ENCODE assay signal across 8 cellular contexts in the genomic region with DNA sequence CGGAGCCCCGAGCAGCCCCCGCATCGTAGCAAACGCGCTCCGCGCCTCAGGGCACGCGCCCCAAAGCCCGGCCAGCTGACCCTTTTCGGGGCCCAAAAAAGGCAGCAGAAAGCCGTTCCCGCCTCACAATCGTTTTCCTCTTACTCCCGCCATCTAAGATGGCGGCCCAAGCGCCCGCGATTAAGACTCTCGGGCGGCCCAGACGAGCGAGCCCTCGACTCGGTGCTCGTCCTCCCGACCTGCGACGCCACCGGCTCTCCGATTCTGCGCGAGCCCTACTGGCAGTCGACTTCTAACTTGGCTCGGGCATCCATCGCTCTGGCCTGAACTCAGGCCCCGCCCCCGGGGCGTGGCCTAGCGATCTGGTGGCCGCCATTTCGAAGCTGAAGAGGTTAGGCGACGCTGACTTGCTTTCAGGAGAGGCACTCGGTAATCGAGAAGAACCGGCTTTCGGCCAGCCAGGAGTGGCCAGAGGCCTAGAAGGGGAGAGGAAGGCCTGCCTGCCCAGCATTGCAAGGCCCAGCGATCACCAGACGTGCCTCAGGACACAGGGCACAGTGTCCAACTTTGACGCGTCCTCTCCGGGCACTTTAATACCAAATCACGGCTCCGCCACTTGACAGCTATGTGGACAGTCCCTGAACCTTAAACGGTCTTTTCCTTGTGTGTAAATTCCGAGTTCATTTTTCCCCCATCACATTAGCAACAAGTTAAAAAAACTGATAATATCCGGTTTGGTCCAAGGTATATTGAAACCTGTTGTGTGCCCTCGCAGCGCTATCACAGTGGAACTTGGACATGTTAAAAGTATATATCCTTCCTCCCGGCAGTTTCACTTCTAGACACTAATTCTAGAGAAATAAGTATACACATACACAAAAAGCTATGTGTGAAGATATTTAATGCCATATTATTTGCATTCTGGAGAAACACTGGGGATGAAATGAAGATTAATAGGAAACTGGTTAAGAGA. TPM values are rescaled to one million over a fixed set of nuclear protein-coding genes. Genes with fewer than 3 reads are reported as not detected.
DNase-seq lines count a peak whose midpoint lies in the region; ATAC-seq, FAIRE-seq and TF ChIP-seq lines count a peak whose summit lies in the region.

A gene (minus strand): TSS at position 182 of the 973 bp plus-strand sequence. CDS start 45,396 bp downstream, outside the sequence.

- H3K27ac ChIP-seq in KOPT-K1 (ENCODE audit: low read depth, low read length, poor library complexity, severe bottlenecking), result peak within 1 kb of the TSS; percentile 97
- H3K27ac ChIP-seq in esophagus muscularis mucosa (replicated peaks in 1 of 4), result peak within 1 kb of the TSS; percentile 99 to 100 (median 100)

- TF ChIP-seq EP300 in esophagus muscularis mucosa (IDR thresholded peaks at IDR 0.05), result no peak

- TF ChIP-seq POLR2A in esophagus muscularis mucosa (IDR thresholded peaks at IDR 0.05; ENCODE audit: low read depth), result peak; percentile 32

- H3K36me3 ChIP-seq in KOPT-K1 (ENCODE audit: insufficient read depth, low read length) (no peaks in the 10 kb centered on the region), esophagus muscularis mucosa (no peaks in the 10 kb centered on the region)

- peak in 2 of 3 experiments; percentile 6 to 20 for TF ChIP-seq CTCF in esophagus muscularis mucosa (IDR thresholded peaks at IDR 0.05)

- WGBS in esophagus muscularis mucosa, result 3% methylated on average over 9 of the region's 62 CpGs

- no peaks in the 10 kb centered on the region for H3K9me3 ChIP-seq in KOPT-K1 (ENCODE audit: insufficient read depth, low read length, poor library complexity, severe bottlenecking)
- H3K9me3 ChIP-seq in esophagus muscularis mucosa, result no peaks in the 10 kb centered on the region

- H3K27ac Mint-ChIP-seq in activated T-cell treated with anti-CD3 and anti-CD28 coated beads, Interleukin-2, amount 50 U/mL, for 72 hours, result peak within 1 kb of the TSS; percentile 99

- peaks cover 5 to 9% of the 10 kb centered on the region in 2 donors for H3K36me3 Mint-ChIP-seq in activated T-cell treated with anti-CD3 and anti-CD28 coated beads, Interleukin-2, amount 50 U/mL, for 72 hours (ENCODE audit: insufficient read depth in 2 of 2)

- peak; percentile 50 for FAIRE-seq in RCC 7860 (lab: Jason Lieb, UNC)

- H3K27me3 Mint-ChIP-seq in activated T-cell treated with anti-CD3 and anti-CD28 coated beads, Interleukin-2, amount 50 U/mL, for 72 hours (ENCODE audit: low read depth), result no peaks in the 10 kb centered on the region

- H3K9me3 Mint-ChIP-seq in activated T-cell treated with anti-CD3 and anti-CD28 coated beads, Interleukin-2, amount 50 U/mL, for 72 hours, result no peaks in the 10 kb centered on the region

- DNase-seq in DMS79 (lab: John Stamatoyannopoulos, UW) (peak; percentile 85), RCC 7860 (ENCODE audit: low spot score) (peak; percentile 93), esophagus muscularis mucosa (ENCODE audit: extremely low spot score) (peak; percentile 99), myocyte (ENCODE audit: low read depth) (peak; percentile 98)
- peak; percentile 98 to 99 for DNase-seq in activated T-cell treated with anti-CD3 and anti-CD28 coated beads, Interleukin-2, amount 50 U/mL, for 72 hours
- peak; percentile 94 to 95 for DNase-seq in stimulated activated CD8-positive, alpha-beta memory T cell treated with anti-CD3 and anti-CD28 coated beads, Interleukin-7, amount 100 ng/mL, for 48 hours (ENCODE audit: extremely low read depth in 1 of 2, low read depth in 1 of 2)

- peak within 1 kb of the TSS; percentile 87 to 100 (median 96) for H3K4me3 ChIP-seq in esophagus muscularis mucosa

- peaks cover 29 to 44% (median 43%) of the 10 kb centered on the region in 4 donors for H3K4me1 ChIP-seq in esophagus muscularis mucosa

- ATAC-seq in GM21786 (IDR thresholded peaks at IDR 0.05; ENCODE audit: unreplicated experiment), result peak; percentile 89
- peak; percentile 96 to 97 for ATAC-seq in activated T-cell treated with anti-CD3 and anti-CD28 coated beads, Interleukin-2, amount 50 U/mL, for 72 hours (replicated peaks in 1 of 2)

- H3K4me3 Mint-ChIP-seq in activated T-cell treated with anti-CD3 and anti-CD28 coated beads, Interleukin-2, amount 50 U/mL, for 72 hours, result peak within 1 kb of the TSS; percentile 89 to 90

- no peaks in the 10 kb centered on the region for H3K27me3 ChIP-seq in esophagus muscularis mucosa

- intact Hi-C loops in esophagus muscularis mucosa (cut with DNase I), result loop anchor here (1.0 to 10.0 kb wide), 2 partner anchors 107 to 179 kb away; a partner anchor contains a TSS

- peaks cover 30% of the 10 kb centered on the region for H3K4me1 Mint-ChIP-seq in activated T-cell treated with anti-CD3 and anti-CD28 coated beads, Interleukin-2, amount 50 U/mL, for 72 hours (ENCODE audit: low read depth)

RNA-seq across cellular contexts. Expression of the gene that starts here (rescaled TPM):
- 10 to 100 TPM; 74.5 to 76.3 TPM for total RNA-seq in activated T-cell treated with anti-CD3 and anti-CD28 coated beads, Interleukin-2, amount 50 U/mL, for 72 hours
- total RNA-seq in esophagus muscularis mucosa (100 to 1,000 TPM; 113 to 153 (median 116) TPM), myocyte (122 and 131 TPM in 2 replicates)
- 74.2 TPM for polyA plus RNA-seq in myocyte (2012)

Comparison
In these comparisons a context has a peak if more than half of its experiments do, and no peak if none do; other contexts are left out.
1. Peak in every context shown above with its lines: DNase-seq, ATAC-seq, H3K4me3 ChIP-seq and H3K27ac ChIP-seq.